In the genomic region with DNA sequence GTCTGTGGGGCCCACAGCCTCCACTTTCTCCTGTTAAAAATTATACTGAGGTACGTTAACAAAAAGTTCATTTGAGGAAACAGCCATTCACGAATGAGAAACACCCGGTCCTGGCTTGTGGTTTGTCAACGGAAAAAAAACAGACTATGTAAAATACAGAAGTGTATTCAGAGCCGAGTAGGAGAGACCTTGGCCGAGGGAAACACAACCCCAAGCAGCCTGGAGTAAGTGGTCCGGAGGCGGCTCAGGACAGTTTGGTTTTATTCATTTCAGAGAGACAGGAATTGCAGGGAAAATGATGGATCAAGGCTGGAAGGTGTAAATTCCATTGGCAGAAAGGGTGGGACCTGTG, we compare ENCODE assay signal across 8 cellular contexts. TPM values are rescaled to one million over a fixed set of nuclear protein-coding genes. Genes with fewer than 3 reads are reported as not detected.
DNase-seq lines count a peak whose midpoint lies in the region; ATAC-seq and TF ChIP-seq lines count a peak whose summit lies in the region.

No MANE protein-coding gene starts in this region.

- no peaks in the 10 kb centered on the region for H3K27me3 ChIP-seq in SJSA1 (replicated peaks)

- peaks cover 3% of the 10 kb centered on the region; the same call in 1 of the 2 replicates for H3K9me3 ChIP-seq in SJSA1 (replicated peaks)

- no peak for DNase-seq in Right ventricle myocardium superior
- DNase-seq in left ventricle myocardium superior = no peak
- DNase-seq in SJSA1 (ENCODE audit: low read depth in 1 of 2, low spot score in 2 of 2) = no peak
- DNase-seq in fibroblast of mammary gland (ENCODE audit: low read depth) = no peak
- DNase-seq in progenitor cell of endocrine pancreas (ENCODE audit: low spot score, unreplicated experiment) = no peak
- no peak for DNase-seq in NCI-H1105 (lab: John Stamatoyannopoulos, UW)
- DNase-seq in Calu3 = no peak
- no peak for DNase-seq in AG08395 (ENCODE audit: low spot score)

- no peak overlapping the region for H3K27ac ChIP-seq in SJSA1

- peak overlapping the region; percentile 39 for H3K4me3 ChIP-seq in SJSA1
- H3K4me3 ChIP-seq in fibroblast of mammary gland (ENCODE audit: control insufficient read depth, low read depth, low read length) = peak overlapping the region; percentile 46

- no peak overlapping the region for H3K27ac Mint-ChIP-seq in progenitor cell of endocrine pancreas
- no peak overlapping the region for H3K27ac Mint-ChIP-seq in Calu3 (ENCODE audit: unreplicated experiment)

- CTCF ChIA-PET in Calu3 (lab: Charles Lee) = no interaction called here

- H3K9me3 Mint-ChIP-seq in progenitor cell of endocrine pancreas (ENCODE audit: low read depth) = peaks cover 11% of the 10 kb centered on the region
- H3K9me3 Mint-ChIP-seq in Calu3 (ENCODE audit: low read depth, unreplicated experiment) = peaks cover 7% of the 10 kb centered on the region

- ATAC-seq in Right ventricle myocardium superior (ENCODE audit: poor library complexity) = peak; percentile 35
- no peak for ATAC-seq in left ventricle myocardium superior

- H3K36me3 Mint-ChIP-seq in progenitor cell of endocrine pancreas (ENCODE audit: insufficient read depth) (peaks cover 2% of the 10 kb centered on the region), Calu3 (ENCODE audit: insufficient read depth, unreplicated experiment) (no peaks in the 10 kb centered on the region)

- H3K27me3 Mint-ChIP-seq in progenitor cell of endocrine pancreas (peaks cover 3% of the 10 kb centered on the region), Calu3 (ENCODE audit: unreplicated experiment) (no peaks in the 10 kb centered on the region)

- H3K4me1 Mint-ChIP-seq in progenitor cell of endocrine pancreas (ENCODE audit: low read depth) (no peaks in the 10 kb centered on the region), Calu3 (ENCODE audit: low read depth, unreplicated experiment) (no peaks in the 10 kb centered on the region)

- no peak for TF ChIP-seq CTCF in fibroblast of mammary gland (conservative IDR thresholded peaks at IDR 0.05; ENCODE audit: control insufficient read depth, insufficient read depth, low read depth, low read length)
- TF ChIP-seq CTCF in progenitor cell of endocrine pancreas (IDR thresholded peaks at IDR 0.05; ENCODE audit: unreplicated experiment) = no peak
- no peak for TF ChIP-seq CTCF in Calu3 (IDR thresholded peaks at IDR 0.05; ENCODE audit: unreplicated experiment)

- 0 out of 2 replicates have a peak, but pooled peaks cover 3% of the 10 kb centered on the region for H3K4me1 ChIP-seq in SJSA1 (replicated peaks)

- H3K4me3 Mint-ChIP-seq in progenitor cell of endocrine pancreas (ENCODE audit: low read depth) = peak overlapping the region; percentile 55
- no peak overlapping the region for H3K4me3 Mint-ChIP-seq in Calu3 (ENCODE audit: low read depth, unreplicated experiment)

- BruUV-seq in Calu3 (replicated peaks; lab: Mats Ljungman, UMichigan) = no TSS peak

- H3K36me3 ChIP-seq in SJSA1 = no peaks in the 10 kb centered on the region

- intact Hi-C loops in Right ventricle myocardium superior (cut with DNase I) = no loop called here
- intact Hi-C loops in left ventricle myocardium superior (cut with micrococcal nuclease) = no loop called here
- intact Hi-C loops in Calu3 (cut with micrococcal nuclease; ENCODE audit: unreplicated experiment) = no loop called here

RNA-seq across cellular contexts. Expression of a gene that starts 0.7 kb away (rescaled TPM):
- total RNA-seq in Right ventricle myocardium superior (3.2 TPM), left ventricle myocardium superior (3.7 TPM), progenitor cell of endocrine pancreas (2.0 and 2.5 TPM in 2 replicates), Calu3 (2022) (0.71 TPM in 2 replicates)
- 0.06 and 1.5 TPM in 2 replicates for total RNA-seq in SJSA1 (2014; rRNA removed; shearing (Covaris generic))

RNA-seq across cellular contexts. Expression of a gene that starts 35.2 kb away (rescaled TPM):
- total RNA-seq in Right ventricle myocardium superior (4.5 TPM), left ventricle myocardium superior (4.5 TPM), progenitor cell of endocrine pancreas (21.9 and 23.2 TPM in 2 replicates), Calu3 (2022) (14.4 and 21.2 TPM in 2 replicates)
- 6.1 and 7.8 TPM in 2 replicates for total RNA-seq in SJSA1 (2014; rRNA removed; shearing (Covaris generic))

RNA-seq across cellular contexts. Expression of a gene that starts 38.3 kb away (rescaled TPM):
- total RNA-seq in Right ventricle myocardium superior = 4.7 TPM
- total RNA-seq in left ventricle myocardium superior = 4.0 TPM
- total RNA-seq in SJSA1 (2014; rRNA removed; shearing (Covaris generic)) = 2.6 and 3.4 TPM in 2 replicates
- total RNA-seq in progenitor cell of endocrine pancreas = 36.0 and 39.0 TPM in 2 replicates
- total RNA-seq in Calu3 (2022) = 9.4 and 10.3 TPM in 2 replicates

RNA-seq across cellular contexts. Expression of a gene that starts 50.9 kb away (rescaled TPM):
- total RNA-seq in Right ventricle myocardium superior (3.1 TPM), left ventricle myocardium superior (2.6 TPM), progenitor cell of endocrine pancreas (5.4 and 6.5 TPM in 2 replicates), Calu3 (2022) (0.24 and 0.92 TPM in 2 replicates)
- 0.39 TPM in 1 of 2 replicates, not detected in the other for total RNA-seq in SJSA1 (2014; rRNA removed; shearing (Covaris generic))
